Comparison of ENCODE assay signal across 1 cellular context in genomic region chr9:87500491-87500890, GRCh38.
TF ChIP-seq lines count a peak whose summit lies in the region.

No MANE protein-coding gene starts in this region.

TF ChIP-seq in K562, 482 proteins besides CTCF, POLR2A, EP300 and RAD21 (continued from another document):
- TF ChIP-seq AFF1 (IDR thresholded peaks at IDR 0.05; ENCODE audit: low read depth in 1 of 2, partially characterized antibody in 2 of 2) (peak in 1 of 2 experiments; percentile 19), SMAD2 (IDR thresholded peaks at IDR 0.05; ENCODE audit: low read depth, low read length) (no peak)
